Comparison of ENCODE assay signal across 16 cellular contexts in genomic region chr15:63708141-63708772, GRCh38.
DNase-seq lines count a peak whose midpoint lies in the region; ATAC-seq, FAIRE-seq and TF ChIP-seq lines count a peak whose summit lies in the region.
"Had no signal": no experiment of that assay in that cellular context is flagged by ENCODE, and none has a peak within 500 bp of the region (broad histone marks: within the 10 kb centered on the region; RNA-seq: fewer than 3 reads in every experiment).

No MANE protein-coding gene starts in this region.

- H3K4me1 ChIP-seq in OCI-LY7 (ENCODE audit: insufficient read depth, low read length, poor library complexity, severe bottlenecking) (peaks cover 21% of the 10 kb centered on the region), kidney (ENCODE audit: control insufficient read depth in 1 of 2, insufficient read depth in 1 of 2, low read depth in 1 of 2, low read length in 2 of 2) (peaks cover 1 to 4% of the 10 kb centered on the region in 2 donors)

- H3K27ac ChIP-seq in OCI-LY7 (ENCODE audit: low read depth, low read length, poor library complexity, severe bottlenecking) (no peak overlapping the region), kidney (ENCODE audit: low read depth in 2 of 2, low read length in 2 of 2) (peak overlapping the region in 1 of 2 donors; percentile 30)

- no peak overlapping the region for H3K4me2 ChIP-seq in OCI-LY7 (ENCODE audit: low read length)

- no peaks in the 10 kb centered on the region for H3K9me2 ChIP-seq in OCI-LY7 (ENCODE audit: insufficient read depth, low read length)

- H3K9ac ChIP-seq in kidney (ENCODE audit: low read length in 2 of 2), result no peak overlapping the region

- H3K4me3 Mint-ChIP-seq in osteocyte (ENCODE audit: unreplicated experiment), result no peak overlapping the region
- H3K4me3 Mint-ChIP-seq: brain, neural crest cell had no signal

- CTCF ChIA-PET in OCI-LY7 (lab: Charles Lee; ENCODE audit: unreplicated experiment), result no interaction called here

- no peaks in the 10 kb centered on the region for H3K9me3 Mint-ChIP-seq in osteocyte (ENCODE audit: unreplicated experiment)
- H3K9me3 Mint-ChIP-seq: brain, neural crest cell had no signal

- H3K4me1 Mint-ChIP-seq in osteocyte (ENCODE audit: unreplicated experiment), result no peaks in the 10 kb centered on the region
- H3K4me1 Mint-ChIP-seq: brain had no signal

- intact Hi-C loops in OCI-LY7 (cut with micrococcal nuclease; ENCODE audit: unreplicated experiment), result no loop called here
- intact Hi-C loops in kidney (cut with DNase I), result no loop called here

- H3K36me3 Mint-ChIP-seq in osteocyte (ENCODE audit: unreplicated experiment), result peaks cover 25% of the 10 kb centered on the region

- BruUV-seq in OCI-LY7 (replicated peaks; lab: Mats Ljungman, UMichigan), result no TSS peak

- H4K20me1 ChIP-seq in OCI-LY7 (ENCODE audit: insufficient read depth, low read length), result no peaks in the 10 kb centered on the region

- no peaks in the 10 kb centered on the region for H3K27me3 Mint-ChIP-seq in osteocyte (ENCODE audit: unreplicated experiment)
- H3K27me3 Mint-ChIP-seq: brain had no signal

- DNase-seq in activated CD4-positive, CD25-positive, alpha-beta regulatory T cell (lab: John Stamatoyannopoulos, UW), result no peak
- DNase-seq in OCI-LY7 (ENCODE audit: low spot score), result peak; percentile 2
- peak; percentile 72 for DNase-seq in central memory CD4-positive, alpha-beta T cell
- DNase-seq in osteocyte (ENCODE audit: extremely low spot score, unreplicated experiment), result no peak
- no peak for DNase-seq in GM19238 (ENCODE audit: insufficient read length, low spot score)
- no peak for DNase-seq in kidney
- DNase-seq: activated CD4-positive, alpha-beta T cell treated with anti-CD3 and anti-CD28 coated beads, Interleukin-2, amount 50 U/mL, for 48 hours; DMS79 treated with DMSO at 0.1 percent for 48 hours; NCI-H524; SHP77 treated with DMSO at 0.1 percent for 48 hours had no signal

- H3K79me2 ChIP-seq in OCI-LY7 (ENCODE audit: insufficient read depth, low read depth, low read length), result no peaks in the 10 kb centered on the region

- peak; percentile 64 to 82 for ATAC-seq in activated CD4-positive, CD25-positive, alpha-beta regulatory T cell treated with anti-CD3 and anti-CD28 coated beads, Interleukin-2, amount 50 U/mL, for 24 hours
- ATAC-seq in HG03135 (IDR thresholded peaks at IDR 0.05; ENCODE audit: unreplicated experiment), result no peak

- peak overlapping the region; percentile 2 for H3K27ac Mint-ChIP-seq in osteocyte (ENCODE audit: unreplicated experiment)

- H2AFZ ChIP-seq in OCI-LY7 (ENCODE audit: low read length), result no peak overlapping the region

- peaks cover 61% of the 10 kb centered on the region for H3K36me3 ChIP-seq in OCI-LY7 (ENCODE audit: insufficient read depth, low read length)
- H3K36me3 ChIP-seq in kidney (ENCODE audit: control insufficient read depth in 1 of 2, insufficient read depth in 2 of 2, low read length in 2 of 2), result peaks cover 12 to 20% of the 10 kb centered on the region in 2 donors

- no peak overlapping the region for H3K4me3 ChIP-seq in OCI-LY7 (ENCODE audit: low read depth, low read length, poor library complexity, severe bottlenecking)
- H3K4me3 ChIP-seq in kidney (ENCODE audit: low read length in 2 of 2), result no peak overlapping the region

- no peaks in the 10 kb centered on the region for H3K9me3 ChIP-seq in OCI-LY7 (ENCODE audit: low read length)
- H3K9me3 ChIP-seq in kidney (ENCODE audit: control insufficient read depth in 1 of 2, low read length in 2 of 2), result no peaks in the 10 kb centered on the region

- TF ChIP-seq CTCF in OCI-LY7 (conservative IDR thresholded peaks at IDR 0.05; ENCODE audit: low read length), result no peak
- no peak for TF ChIP-seq CTCF in osteocyte (IDR thresholded peaks at IDR 0.05)
- no peak for TF ChIP-seq CTCF in kidney (IDR thresholded peaks at IDR 0.05; ENCODE audit: borderline replicate concordance, extremely low read depth, insufficient read depth)

- POLR2A ChIA-PET in OCI-LY7 (lab: Charles Lee), result interaction anchor here (0.6 kb wide), 1 partner anchor 42 kb away, joined by 3 read pairs; no protein-coding TSS in a partner anchor

- FAIRE-seq in kidney (lab: Jason Lieb, UNC), result no peak
- FAIRE-seq: A204.1, islet of Langerhans had no signal

Comparison
In these comparisons a context has a peak if more than half of its experiments do, and no peak if none do; other contexts are left out.
1. DNase-seq: peak in OCI-LY7 (single experiment) and central memory CD4-positive, alpha-beta T cell (single experiment); none in activated CD4-positive, CD25-positive, alpha-beta regulatory T cell (0 of 4), osteocyte (single experiment), GM19238 (single experiment) and kidney (single experiment).